Comparison of ENCODE assay signal across 8 cellular contexts in the genomic region with DNA sequence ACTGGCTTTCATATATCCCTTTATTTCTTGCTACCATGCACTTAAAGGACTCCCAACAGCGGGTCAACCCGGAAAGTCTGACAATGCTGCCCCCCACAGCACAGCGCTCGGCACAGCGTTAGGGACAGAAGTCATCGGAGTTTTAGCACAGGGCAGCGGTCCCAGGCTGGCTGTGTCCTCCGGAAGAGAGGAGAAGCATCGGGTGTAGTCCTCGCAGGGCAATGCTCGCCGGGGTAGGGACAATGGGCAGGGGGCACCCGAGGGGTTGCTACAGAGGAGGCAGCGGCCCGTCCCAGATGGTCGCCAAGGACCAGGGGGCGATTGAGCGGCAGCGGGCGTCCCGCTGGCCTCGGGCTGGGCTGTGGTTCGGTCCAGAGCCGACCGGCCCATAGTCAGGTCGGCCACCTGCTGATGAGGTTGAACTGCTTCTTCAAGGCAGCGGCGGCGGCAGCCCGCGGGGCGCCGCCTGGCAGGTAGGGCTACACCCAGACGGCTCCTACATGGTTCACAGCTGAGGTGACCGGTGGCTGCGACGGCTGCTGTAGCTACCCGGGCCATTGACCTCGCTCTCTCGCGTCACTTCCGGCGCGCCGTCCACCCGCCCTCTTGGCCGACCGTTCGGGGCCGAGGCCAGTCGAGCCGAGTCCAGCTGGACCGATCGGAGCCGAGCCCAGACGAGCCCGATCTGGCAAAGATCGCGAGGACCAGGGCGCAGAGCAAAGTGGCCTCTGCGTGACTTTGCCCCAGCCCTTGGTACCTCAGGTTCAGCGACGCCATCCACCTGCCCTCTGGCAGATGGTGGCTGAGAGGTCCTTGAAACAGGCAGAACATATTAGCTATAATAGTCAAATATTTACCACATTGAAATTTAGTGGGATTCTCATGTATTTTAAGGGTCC. TPM values are rescaled to one million over a fixed set of nuclear protein-coding genes. Genes with fewer than 3 reads are reported as not detected.
A peak's percentile ranks its signal among the peaks of the same experiment; 100 is the strongest.
DNase-seq lines count a peak whose midpoint lies in the region; ATAC-seq, FAIRE-seq and TF ChIP-seq lines count a peak whose summit lies in the region.

No MANE protein-coding gene starts in this region.

- H3K27ac ChIP-seq in WERI-Rb-1 (peak overlapping the region; percentile 59), skin epidermis (peak overlapping the region; percentile 45 to 94 (median 87))

- DNase-seq in GM12892 (ENCODE audit: insufficient read length) (peak; percentile 86), NCI-H2171 (lab: John Stamatoyannopoulos, UW) (peak; percentile 60), WERI-Rb-1 (peak; percentile 92), cardiac fibroblast (ENCODE audit: low read depth in 2 of 2) (peak; percentile 86 to 87), iPS-NIHi7 (ENCODE audit: extremely low spot score) (peak; percentile 97)

- TF ChIP-seq POLR2A in GM12892 (IDR thresholded peaks at IDR 0.05; ENCODE audit: low read depth, low read length) = peak; percentile 76

- H3K27me3 ChIP-seq in WERI-Rb-1 (ENCODE audit: insufficient read depth, low read depth, severe bottlenecking) = peaks cover 9% of the 10 kb centered on the region

- peak overlapping the region; percentile 70 for H3K4me3 ChIP-seq in WERI-Rb-1 (ENCODE audit: low read depth, low read length)
- H3K4me3 ChIP-seq in cardiac fibroblast (replicated peaks in 1 of 2; ENCODE audit: low read depth in 2 of 2, low read length in 2 of 2) = peak overlapping the region; percentile 67 to 83
- H3K4me3 ChIP-seq in skin epidermis = peak overlapping the region; percentile 61 to 87 (median 76)

- ATAC-seq in HG02943 (IDR thresholded peaks at IDR 0.05; ENCODE audit: low read depth, unreplicated experiment) (peak; percentile 40), HG03469 (IDR thresholded peaks at IDR 0.05; ENCODE audit: unreplicated experiment) (no peak)

- TF ChIP-seq CTCF in WERI-Rb-1 (IDR thresholded peaks at IDR 0.05; ENCODE audit: low read depth, low read length) = peak; percentile 64
- no peak for TF ChIP-seq CTCF in cardiac fibroblast (IDR thresholded peaks at IDR 0.05; ENCODE audit: low read depth, low read length)

- no peaks in the 10 kb centered on the region; the same call in 1 of the 2 replicates for H3K36me3 ChIP-seq in WERI-Rb-1

- no peaks in the 10 kb centered on the region for H3K9me3 ChIP-seq in WERI-Rb-1 (ENCODE audit: severe bottlenecking)

- FAIRE-seq in GM12892 (lab: Jason Lieb, UNC) = peak; percentile 89

RNA-seq across cellular contexts. Expression of gene LCMT1, which starts 4.7 kb away (rescaled TPM):
- polyA plus RNA-seq in GM12892 (2012; ENCODE audit: missing spikeins) = 35.9 TPM
